ENCODE assay signal across 2 cellular contexts in genomic region chr22:35257321-35258143, GRCh38.
TF ChIP-seq lines count a peak whose summit lies in the region.

A gene with protein sequence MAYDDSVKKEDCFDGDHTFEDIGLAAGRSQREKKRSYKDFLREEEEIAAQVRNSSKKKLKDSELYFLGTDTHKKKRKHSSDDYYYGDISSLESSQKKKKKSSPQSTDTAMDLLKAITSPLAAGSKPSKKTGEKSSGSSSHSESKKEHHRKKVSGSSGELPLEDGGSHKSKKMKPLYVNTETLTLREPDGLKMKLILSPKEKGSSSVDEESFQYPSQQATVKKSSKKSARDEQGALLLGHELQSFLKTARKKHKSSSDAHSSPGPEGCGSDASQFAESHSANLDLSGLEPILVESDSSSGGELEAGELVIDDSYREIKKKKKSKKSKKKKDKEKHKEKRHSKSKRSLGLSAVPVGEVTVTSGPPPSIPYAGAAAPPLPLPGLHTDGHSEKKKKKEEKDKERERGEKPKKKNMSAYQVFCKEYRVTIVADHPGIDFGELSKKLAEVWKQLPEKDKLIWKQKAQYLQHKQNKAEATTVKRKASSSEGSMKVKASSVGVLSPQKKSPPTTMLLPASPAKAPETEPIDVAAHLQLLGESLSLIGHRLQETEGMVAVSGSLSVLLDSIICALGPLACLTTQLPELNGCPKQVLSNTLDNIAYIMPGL (plus strand): TSS chr22:35257493. CDS start chr22:35262391, 4,898 bp downstream.

TF ChIP-seq in HCT116, 20 proteins besides CTCF, POLR2A, EP300 and RAD21 (continued from another document):
- TF ChIP-seq, protein P1, sequence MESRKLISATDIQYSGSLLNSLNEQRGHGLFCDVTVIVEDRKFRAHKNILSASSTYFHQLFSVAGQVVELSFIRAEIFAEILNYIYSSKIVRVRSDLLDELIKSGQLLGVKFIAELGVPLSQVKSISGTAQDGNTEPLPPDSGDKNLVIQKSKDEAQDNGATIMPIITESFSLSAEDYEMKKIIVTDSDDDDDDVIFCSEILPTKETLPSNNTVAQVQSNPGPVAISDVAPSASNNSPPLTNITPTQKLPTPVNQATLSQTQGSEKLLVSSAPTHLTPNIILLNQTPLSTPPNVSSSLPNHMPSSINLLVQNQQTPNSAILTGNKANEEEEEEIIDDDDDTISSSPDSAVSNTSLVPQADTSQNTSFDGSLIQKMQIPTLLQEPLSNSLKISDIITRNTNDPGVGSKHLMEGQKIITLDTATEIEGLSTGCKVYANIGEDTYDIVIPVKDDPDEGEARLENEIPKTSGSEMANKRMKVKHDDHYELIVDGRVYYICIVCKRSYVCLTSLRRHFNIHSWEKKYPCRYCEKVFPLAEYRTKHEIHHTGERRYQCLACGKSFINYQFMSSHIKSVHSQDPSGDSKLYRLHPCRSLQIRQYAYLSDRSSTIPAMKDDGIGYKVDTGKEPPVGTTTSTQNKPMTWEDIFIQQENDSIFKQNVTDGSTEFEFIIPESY (IDR thresholded peaks at IDR 0.05; ENCODE audit: extremely low read depth, insufficient replicate concordance, low read length) = no peak
- TF ChIP-seq EZH2phosphoT487 (IDR thresholded peaks at IDR 0.05; ENCODE audit: borderline replicate concordance) (no peak), REST (IDR thresholded peaks at IDR 0.05; ENCODE audit: low read depth) (no peak), ZNF274 (IDR thresholded peaks at IDR 0.05; ENCODE audit: low read depth, low read length) (no peak), ATF3 (IDR thresholded peaks at IDR 0.05) (no peak), CEBPB (IDR thresholded peaks at IDR 0.05; ENCODE audit: low read depth) (no peak), EGR1 (IDR thresholded peaks at IDR 0.05; ENCODE audit: low read depth) (no peak), YY1 (IDR thresholded peaks at IDR 0.05; ENCODE audit: extremely low read depth, insufficient replicate concordance, low read depth, low read length) (peak; percentile 94), JUND (IDR thresholded peaks at IDR 0.05) (no peak), SP1 (IDR thresholded peaks at IDR 0.05; ENCODE audit: low read depth) (peak; percentile 38; the same call in 1 of the 2 replicates), EZH2 (IDR thresholded peaks at IDR 0.05) (no peak), ELF1 (IDR thresholded peaks at IDR 0.05; ENCODE audit: borderline replicate concordance, low read depth) (no peak), CBX3 (IDR thresholded peaks at IDR 0.05; ENCODE audit: low read depth) (peak; percentile 73; the same call in 1 of the 2 replicates), TCF7L2 (IDR thresholded peaks at IDR 0.05; ENCODE audit: borderline replicate concordance, extremely low read depth, insufficient read depth, insufficient read length) (no peak)
- TF ChIP-seq, protein P2, sequence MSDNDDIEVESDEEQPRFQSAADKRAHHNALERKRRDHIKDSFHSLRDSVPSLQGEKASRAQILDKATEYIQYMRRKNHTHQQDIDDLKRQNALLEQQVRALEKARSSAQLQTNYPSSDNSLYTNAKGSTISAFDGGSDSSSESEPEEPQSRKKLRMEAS (IDR thresholded peaks at IDR 0.05) = 0 out of 2 replicates have a peak, but pooled peaks have one; percentile 10

TF ChIP-seq in SK-N-SH, 30 proteins besides CTCF, POLR2A, EP300 and RAD21 (continued from another document):
- TF ChIP-seq, protein P3, sequence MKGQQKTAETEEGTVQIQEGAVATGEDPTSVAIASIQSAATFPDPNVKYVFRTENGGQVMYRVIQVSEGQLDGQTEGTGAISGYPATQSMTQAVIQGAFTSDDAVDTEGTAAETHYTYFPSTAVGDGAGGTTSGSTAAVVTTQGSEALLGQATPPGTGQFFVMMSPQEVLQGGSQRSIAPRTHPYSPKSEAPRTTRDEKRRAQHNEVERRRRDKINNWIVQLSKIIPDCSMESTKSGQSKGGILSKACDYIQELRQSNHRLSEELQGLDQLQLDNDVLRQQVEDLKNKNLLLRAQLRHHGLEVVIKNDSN (IDR thresholded peaks at IDR 0.05; ENCODE audit: borderline replicate concordance, low read depth) = no peak
- TF ChIP-seq FOXJ3 (CRISPR knock-in tag; IDR thresholded peaks at IDR 0.05) = no peak
- TF ChIP-seq NFIC (IDR thresholded peaks at IDR 0.05; ENCODE audit: borderline replicate concordance) = no peak
- TF ChIP-seq GATA2 (CRISPR knock-in tag; IDR thresholded peaks at IDR 0.05) = no peak
- TF ChIP-seq SIN3A (IDR thresholded peaks at IDR 0.05; ENCODE audit: borderline replicate concordance, low read depth, low read length) = no peak
- peak; percentile 96 for TF ChIP-seq TAF1 (IDR thresholded peaks at IDR 0.05; ENCODE audit: borderline replicate concordance, low read depth, low read length)
- TF ChIP-seq, protein P2 (IDR thresholded peaks at IDR 0.05; ENCODE audit: low read depth) = peak; percentile 68; the same call in 1 of the 2 replicates
- peak; percentile 20; the same call in 1 of the 2 replicates for TF ChIP-seq TCF12 (IDR thresholded peaks at IDR 0.05)
- no peak; the same call in 1 of the 2 replicates for TF ChIP-seq REST (IDR thresholded peaks at IDR 0.05; ENCODE audit: low read depth, low read length)
- no peak for TF ChIP-seq SMC3 (IDR thresholded peaks at IDR 0.05; ENCODE audit: low read depth, low read length)
- no peak for TF ChIP-seq CHD2 (IDR thresholded peaks at IDR 0.05; ENCODE audit: low read length, partially characterized antibody)
- 0 out of 2 replicates have a peak, but pooled peaks have one; percentile 46 for TF ChIP-seq MXI1 (IDR thresholded peaks at IDR 0.05; ENCODE audit: low read depth, low read length)
- TF ChIP-seq USF2 (IDR thresholded peaks at IDR 0.05; ENCODE audit: borderline replicate concordance, low read depth, low read length) = no peak
- no peak for TF ChIP-seq ELF1 (IDR thresholded peaks at IDR 0.05)
- TF ChIP-seq RFX5 (IDR thresholded peaks at IDR 0.05; ENCODE audit: low read length) = no peak
- TF ChIP-seq, protein P4, sequence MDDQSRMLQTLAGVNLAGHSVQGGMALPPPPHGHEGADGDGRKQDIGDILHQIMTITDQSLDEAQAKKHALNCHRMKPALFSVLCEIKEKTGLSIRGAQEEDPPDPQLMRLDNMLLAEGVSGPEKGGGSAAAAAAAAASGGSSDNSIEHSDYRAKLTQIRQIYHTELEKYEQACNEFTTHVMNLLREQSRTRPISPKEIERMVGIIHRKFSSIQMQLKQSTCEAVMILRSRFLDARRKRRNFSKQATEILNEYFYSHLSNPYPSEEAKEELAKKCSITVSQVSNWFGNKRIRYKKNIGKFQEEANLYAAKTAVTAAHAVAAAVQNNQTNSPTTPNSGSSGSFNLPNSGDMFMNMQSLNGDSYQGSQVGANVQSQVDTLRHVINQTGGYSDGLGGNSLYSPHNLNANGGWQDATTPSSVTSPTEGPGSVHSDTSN (IDR thresholded peaks at IDR 0.05) = no peak
- TF ChIP-seq FOSL2 (IDR thresholded peaks at IDR 0.05; ENCODE audit: borderline replicate concordance, low read depth) = 0 out of 2 replicates have a peak, but pooled peaks have one; percentile 3
- peak; percentile 97 for TF ChIP-seq YY1 (IDR thresholded peaks at IDR 0.05; ENCODE audit: low read depth)
